In the genomic region with DNA sequence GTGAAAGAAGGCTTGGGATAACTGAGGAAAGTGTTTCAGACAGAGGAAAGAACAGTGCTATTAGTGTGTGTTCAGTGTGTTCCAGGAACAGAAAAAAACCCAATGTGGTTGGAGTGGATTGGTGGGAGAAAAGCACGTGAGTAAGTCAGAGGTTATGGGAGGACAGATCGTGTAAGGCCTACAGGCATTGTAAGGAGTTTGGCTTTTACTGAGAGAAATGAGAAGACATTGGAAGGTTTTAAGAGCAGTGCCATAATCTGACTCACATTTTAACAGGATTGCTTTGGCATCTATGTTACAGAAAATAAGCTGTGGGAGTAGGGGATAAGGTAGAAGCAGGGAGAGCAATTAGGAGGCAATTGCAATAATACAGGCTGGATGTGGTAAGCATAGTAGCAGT, we compare ENCODE assay signal across 10 cellular contexts. TPM values are rescaled to one million over a fixed set of nuclear protein-coding genes. Genes with fewer than 3 reads are reported as not detected.
A peak's percentile ranks its signal among the peaks of the same experiment; 100 is the strongest.
DNase-seq lines count a peak whose midpoint lies in the region; ATAC-seq and TF ChIP-seq lines count a peak whose summit lies in the region.
"Had no signal": no experiment of that assay in that cellular context is flagged by ENCODE, and none has a peak within 500 bp of the region (broad histone marks: within the 10 kb centered on the region; RNA-seq: fewer than 3 reads in every experiment).

No MANE protein-coding gene starts in this region.

- H3K79me2 ChIP-seq in osteoblast (ENCODE audit: insufficient read depth, low read length), result peaks cover 69% of the 10 kb centered on the region

- H3K4me3 Mint-ChIP-seq in CD14-positive monocyte, result no peak overlapping the region

- no peaks in the 10 kb centered on the region for H3K27me3 ChIP-seq in osteoblast (ENCODE audit: insufficient read depth, low read length)

- H3K27ac ChIP-seq in osteoblast (ENCODE audit: low read depth, low read length), result peak overlapping the region; percentile 55

- no peak overlapping the region for H2AFZ ChIP-seq in osteoblast (ENCODE audit: low read length)

- H3K27ac Mint-ChIP-seq in CD14-positive monocyte, result peak overlapping the region in 6 of 7 donors; percentile 31 to 85 (median 65)

- H3K4me3 ChIP-seq in osteoblast (ENCODE audit: insufficient read depth, low read length), result peak overlapping the region; percentile 9
- H3K4me3 ChIP-seq: lung had no signal

- peaks cover 30% of the 10 kb centered on the region for H4K20me1 ChIP-seq in osteoblast (ENCODE audit: insufficient read depth, low read length)

- H3K4me2 ChIP-seq in osteoblast (ENCODE audit: insufficient read depth, low read length), result peak overlapping the region; percentile 60

- peaks cover 0 to 3% (median 0%) of the 10 kb centered on the region in 7 donors for H3K9me3 Mint-ChIP-seq in CD14-positive monocyte

- peaks cover 34 to 57% of the 10 kb centered on the region in 2 donors for H3K36me3 Mint-ChIP-seq in CD14-positive monocyte

- peaks cover 51% of the 10 kb centered on the region for H3K4me1 Mint-ChIP-seq in CD14-positive monocyte

- intact Hi-C loops in CD14-positive monocyte (cut with micrococcal nuclease), result loop anchor here (5.0 kb wide), 2 partner anchors 48 to 158 kb away; a partner anchor contains a TSS

- ATAC-seq in GM21360 (IDR thresholded peaks at IDR 0.05; ENCODE audit: unreplicated experiment), result no peak

- TF ChIP-seq CTCF in CD14-positive monocyte (IDR thresholded peaks at IDR 0.05) (no peak), osteoblast (IDR thresholded peaks at IDR 0.05; ENCODE audit: extremely low read depth, low read depth, low read length) (no peak)

- no peak for DNase-seq in CD14-positive monocyte (ENCODE audit: low spot score)
- peak; percentile 54 for DNase-seq in M059J (ENCODE audit: low read depth)
- peak; percentile 22 for DNase-seq in dedifferentiated amniotic fluid mesenchymal stem cell (ENCODE audit: extremely low spot score)
- peak; percentile 73 for DNase-seq in osteoblast (ENCODE audit: insufficient read length, low spot score, missing footprints)
- DNase-seq in RPMI8226, result no peak
- no peak for DNase-seq in stimulated activated CD4-positive, alpha-beta T cell treated with anti-CD3 and anti-CD28 coated beads, Interleukin-2, amount 100 ng/mL, for 48 hours
- DNase-seq in activated effector memory CD4-positive, alpha-beta T cell treated with Interleukin-2 at 50 U/mL for 16 hours, result no peak

- H3K27me3 Mint-ChIP-seq in CD14-positive monocyte (ENCODE audit: low read depth in 3 of 3), result no peaks in the 10 kb centered on the region

- H3K4me1 ChIP-seq in osteoblast (ENCODE audit: insufficient read depth, low read length), result peaks cover 42% of the 10 kb centered on the region

- peaks cover 47% of the 10 kb centered on the region for H3K36me3 ChIP-seq in osteoblast (ENCODE audit: insufficient read depth, low read length)

- no peaks in the 10 kb centered on the region for H3K9me3 ChIP-seq in osteoblast (ENCODE audit: low read depth, low read length)

RNA-seq across cellular contexts. Expression of a gene that starts 4.8 kb away (rescaled TPM):
- polyA plus RNA-seq in CD14-positive monocyte, result 1,000 to 10,000 TPM; 1,064 to 1,089 TPM
- total RNA-seq in M059J (2014; rRNA removed; shearing (Covaris generic)), result 293 and 409 TPM in 2 replicates
- total RNA-seq in osteoblast, result 156 and 157 TPM in 2 replicates

RNA-seq across cellular contexts. Expression of a gene that starts 22.4 kb away (rescaled TPM):
- not detected for polyA plus RNA-seq in CD14-positive monocyte
- total RNA-seq in M059J (2014; rRNA removed; shearing (Covaris generic)), result not detected in 2 replicates
- under 0.01 TPM in 1 of 2 replicates, not detected in the other for total RNA-seq in osteoblast
- total RNA-seq: dermis microvascular lymphatic vessel endothelial cell had no signal

RNA-seq across cellular contexts. Expression of a gene that starts 40.5 kb away (rescaled TPM):
- 100 to 1,000 TPM; 557 to 697 TPM for polyA plus RNA-seq in CD14-positive monocyte
- total RNA-seq in M059J (2014; rRNA removed; shearing (Covaris generic)), result 10.8 and 17.1 TPM in 2 replicates
- 0.88 and 2.2 TPM in 2 replicates for total RNA-seq in osteoblast
- total RNA-seq: dermis microvascular lymphatic vessel endothelial cell had no signal

Comparison
In these comparisons a context has a peak if more than half of its experiments do, and no peak if none do; other contexts are left out.
1. DNase-seq: peak in M059J (single experiment), dedifferentiated amniotic fluid mesenchymal stem cell (single experiment) and osteoblast (single experiment); none in CD14-positive monocyte (single experiment), RPMI8226 (single experiment), stimulated activated CD4-positive, alpha-beta T cell treated with anti-CD3 and anti-CD28 coated beads, Interleukin-2, amount 100 ng/mL, for 48 hours (0 of 2) and activated effector memory CD4-positive, alpha-beta T cell treated with Interleukin-2 at 50 U/mL for 16 hours (single experiment).